Comparison of ENCODE assay signal across 22 cellular contexts in the genomic region with DNA sequence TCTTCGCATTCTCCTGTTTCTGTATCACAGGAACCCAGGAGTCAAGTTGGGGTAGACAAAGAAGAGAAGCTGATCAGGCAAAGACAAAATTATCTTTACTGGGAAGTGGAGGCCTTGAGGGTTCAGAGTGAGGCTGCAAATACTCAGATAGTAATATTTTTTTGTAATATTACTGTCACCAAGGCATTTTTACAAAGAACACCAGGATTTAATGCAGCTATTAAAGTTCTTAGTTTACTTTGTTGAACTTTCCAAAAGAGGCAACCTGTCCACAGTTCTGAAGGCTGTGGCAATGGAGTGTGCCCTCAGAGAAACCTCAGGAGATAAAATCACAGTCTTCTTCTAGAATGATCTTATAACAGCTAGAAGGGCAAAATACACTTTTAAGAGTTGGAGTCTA.
"Had no signal": no experiment of that assay in that cellular context is flagged by ENCODE, and none has a peak within 500 bp of the region (broad histone marks: within the 10 kb centered on the region; RNA-seq: fewer than 3 reads in every experiment).

No MANE protein-coding gene starts in this region.

- H3K27me3 Mint-ChIP-seq: dendritic cell treated with granulocyte-macrophage colony-stimulating factor and Interleukin-4, amounts not matched to agents 40 ng/mL and 50 ng/mL, for 4 days; type B pancreatic cell had no signal

- ATAC-seq: esophagus mucosa; foreskin keratinocyte; heart right ventricle; left ventricle myocardium superior; lower lobe of right lung; natural killer cell; pancreas; right cardiac atrium; stimulated activated memory B cell treated with anti-CD40 and anti-IgM and Interleukin-4, amounts not matched to agents 10 μg/mL and 1 μg/mL and 100 μg/mL, for 72 hours had no signal

- H3K36me3 Mint-ChIP-seq: natural killer cell; stimulated activated memory B cell treated with anti-CD40 and anti-IgM and Interleukin-4, amounts not matched to agents 10 μg/mL and 1 μg/mL and 100 μg/mL, for 72 hours; type B pancreatic cell had no signal

- H3K27me3 ChIP-seq: foreskin keratinocyte, heart right ventricle, pancreas, spleen, thyroid gland had no signal

- H3K4me1 Mint-ChIP-seq: natural killer cell; stimulated activated memory B cell treated with anti-CD40 and anti-IgM and Interleukin-4, amounts not matched to agents 10 μg/mL and 1 μg/mL and 100 μg/mL, for 72 hours had no signal

- DNase-seq: central memory CD4-positive, alpha-beta T cell; effector CD8-positive, alpha-beta T cell; endodermal cell; foreskin keratinocyte; glutamatergic neuron; heart right ventricle; left ventricle myocardium superior; lower lobe of right lung; natural killer cell; occipital lobe; pancreas; right cardiac atrium; spleen; stimulated activated CD4-positive, alpha-beta T cell treated with anti-CD3 and anti-CD28 coated beads, Interleukin-4, amount 100 ng/mL, for 4 hours; thyroid gland had no signal

- H3K4me3 ChIP-seq: heart right ventricle, lower lobe of right lung, pancreas, skin epidermis, spleen, thyroid gland had no signal

- H3K9me3 Mint-ChIP-seq: dendritic cell treated with granulocyte-macrophage colony-stimulating factor and Interleukin-4, amounts not matched to agents 40 ng/mL and 50 ng/mL, for 4 days; endodermal cell; natural killer cell; stimulated activated memory B cell treated with anti-CD40 and anti-IgM and Interleukin-4, amounts not matched to agents 10 μg/mL and 1 μg/mL and 100 μg/mL, for 72 hours; stimulated activated naive CD8-positive, alpha-beta T cell treated with anti-CD3 and anti-CD28 coated beads, Interleukin-15, Interleukin-2, amounts not matched to agents 100 ng/mL and 50 ng/mL, for 24 hours; type B pancreatic cell had no signal

- H3K4me3 Mint-ChIP-seq: dendritic cell treated with granulocyte-macrophage colony-stimulating factor and Interleukin-4, amounts not matched to agents 40 ng/mL and 50 ng/mL, for 4 days; endodermal cell; natural killer cell; stimulated activated memory B cell treated with anti-CD40 and anti-IgM and Interleukin-4, amounts not matched to agents 10 μg/mL and 1 μg/mL and 100 μg/mL, for 72 hours; stimulated activated naive CD8-positive, alpha-beta T cell treated with anti-CD3 and anti-CD28 coated beads, Interleukin-15, Interleukin-2, amounts not matched to agents 100 ng/mL and 50 ng/mL, for 24 hours; type B pancreatic cell had no signal

- H3K36me3 ChIP-seq: lower lobe of right lung, pancreas, spleen, thyroid gland had no signal

- H3K27ac Mint-ChIP-seq: dendritic cell treated with granulocyte-macrophage colony-stimulating factor and Interleukin-4, amounts not matched to agents 40 ng/mL and 50 ng/mL, for 4 days; endodermal cell; natural killer cell; stimulated activated memory B cell treated with anti-CD40 and anti-IgM and Interleukin-4, amounts not matched to agents 10 μg/mL and 1 μg/mL and 100 μg/mL, for 72 hours; stimulated activated naive CD8-positive, alpha-beta T cell treated with anti-CD3 and anti-CD28 coated beads, Interleukin-15, Interleukin-2, amounts not matched to agents 100 ng/mL and 50 ng/mL, for 24 hours; type B pancreatic cell had no signal

- H3K4me1 ChIP-seq: foreskin keratinocyte, lower lobe of right lung, pancreas, spleen, thyroid gland had no signal

- H3K27ac ChIP-seq: epithelial cell of prostate, foreskin keratinocyte, heart right ventricle, lower lobe of right lung, pancreas, skin epidermis, spleen, thyroid gland had no signal

- H3K9me3 ChIP-seq: heart right ventricle, lower lobe of right lung, pancreas, spleen, thyroid gland had no signal
